In the genomic region with DNA sequence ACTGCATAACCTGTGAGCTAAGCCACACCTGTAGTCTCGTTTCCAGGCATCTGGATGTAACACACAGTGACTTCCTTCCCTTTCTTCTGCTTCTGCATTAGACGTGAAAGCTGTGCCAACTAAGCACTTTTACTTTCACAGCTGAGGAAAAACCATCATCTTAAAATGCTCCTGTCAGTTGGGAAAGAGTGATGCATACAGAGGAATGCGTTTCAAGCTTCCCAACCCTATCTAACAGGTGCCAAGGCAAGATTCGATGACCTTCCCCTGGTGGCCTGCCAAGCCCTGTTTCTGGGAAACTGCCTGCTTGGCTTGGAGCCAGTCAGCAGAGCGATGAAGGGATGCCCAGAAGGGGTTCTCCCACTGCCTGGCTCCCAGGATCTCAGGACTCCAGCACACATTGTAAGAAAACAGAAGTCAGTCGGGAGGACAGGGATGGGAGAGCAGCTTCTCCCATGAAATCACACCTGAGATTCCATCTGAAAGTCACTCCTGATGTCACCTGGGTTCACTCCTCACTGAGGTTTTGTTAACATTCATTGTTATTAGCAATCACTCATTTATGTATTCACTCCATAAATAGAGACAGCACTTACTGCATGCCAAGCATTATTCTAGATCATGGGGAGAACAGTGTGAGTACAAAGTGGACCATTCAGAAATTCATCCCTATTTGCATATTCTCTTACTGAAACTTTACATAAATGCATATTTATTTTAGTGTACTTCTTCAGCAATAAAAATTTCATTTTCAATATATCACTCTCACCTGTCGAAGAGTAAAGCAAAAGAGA, we compare ENCODE assay signal across 9 cellular contexts.
DNase-seq lines count a peak whose midpoint lies in the region; ATAC-seq and TF ChIP-seq lines count a peak whose summit lies in the region.
"Had no signal": no experiment of that assay in that cellular context is flagged by ENCODE, and none has a peak within 500 bp of the region (broad histone marks: within the 10 kb centered on the region; RNA-seq: fewer than 3 reads in every experiment).

No MANE protein-coding gene starts in this region.

- H3K9me3 ChIP-seq in IMR-90 (ENCODE audit: control insufficient read depth, insufficient read depth, low read length) (no peaks in the 10 kb centered on the region), right atrium auricular region (no peaks in the 10 kb centered on the region), skeletal muscle tissue (ENCODE audit: control insufficient read depth in 3 of 3, low read length in 3 of 3) (no peaks in the 10 kb centered on the region), colonic mucosa (no peaks in the 10 kb centered on the region)
- no peaks in the 10 kb centered on the region for H3K9me3 ChIP-seq in CD8-positive, alpha-beta memory T cell (ENCODE audit: low read length)

- CTCF ChIA-PET in IMR-90 (lab: Yijun Ruan, JAX) = interaction anchor here (1.4 kb wide), 1 partner anchor 9 kb away, joined by 4 read pairs; no protein-coding TSS in a partner anchor
- CTCF ChIA-PET in CD8-positive, alpha-beta memory T cell (lab: Charles Lee) = no interaction called here

- H3K4me2 ChIP-seq in IMR-90 (ENCODE audit: low read depth, low read length) = peak overlapping the region; percentile 57

- H3K9me3 Mint-ChIP-seq in CD8-positive, alpha-beta memory T cell = no peaks in the 10 kb centered on the region
- H3K9me3 Mint-ChIP-seq: T-helper 1 cell treated with Interleukin-12 subunit alpha and Interleukin-12 subunit beta and Interleukin-4 antibody, amounts not matched to agents 30 μg/mL and 1 μg/mL, for 36 hours had no signal

- dilution Hi-C loops in IMR-90 (cut with HindIII; ENCODE audit: low sequenced_read_pairs, unreplicated experiment) = no loop called here

- no peaks in the 10 kb centered on the region for H4K20me1 ChIP-seq in IMR-90 (ENCODE audit: insufficient read depth, low read length)

- H4K8ac ChIP-seq in IMR-90 (ENCODE audit: low read depth in 2 of 2, low read length in 2 of 2) = peak overlapping the region; percentile 20 to 61; a peak in 3 of 4 replicates

- H3K4ac ChIP-seq in IMR-90 (ENCODE audit: low read depth, low read length) = peak overlapping the region; percentile 51

- H2BK120ac ChIP-seq in IMR-90 (ENCODE audit: low read depth, low read length) = peak overlapping the region; percentile 71

- H3K79me1 ChIP-seq in IMR-90 (ENCODE audit: low read depth in 1 of 2, low read length in 2 of 2) = no peaks in the 10 kb centered on the region; a peak in 1 of 4 replicates

- in situ Hi-C loops in IMR-90 (cut with MboI; ENCODE audit: low sequenced_read_pairs) = no loop called here

- H3K23ac ChIP-seq in IMR-90 (ENCODE audit: low read depth, low read length) = peak overlapping the region; percentile 15

- H3K36me3 Mint-ChIP-seq in CD8-positive, alpha-beta memory T cell = no peaks in the 10 kb centered on the region

- intact Hi-C loops in IMR-90 (cut with micrococcal nuclease) = loop anchor here (2.0 kb wide), 1 partner anchor 65 kb away; no protein-coding TSS in a partner anchor
- intact Hi-C loops in colonic mucosa (cut with DNase I) = no loop called here

- peaks cover 7% of the 10 kb centered on the region for H3K9me1 ChIP-seq in IMR-90 (ENCODE audit: insufficient read depth, low read length)

- TF ChIP-seq RAD21 in IMR-90 (IDR thresholded peaks at IDR 0.05; ENCODE audit: low read length) = no peak

- peak overlapping the region; percentile 57; the same call in 2 of the 3 replicates for H2BK15ac ChIP-seq in IMR-90 (ENCODE audit: low read depth, low read length)

- no peak overlapping the region for H2AK9ac ChIP-seq in IMR-90 (replicated peaks; ENCODE audit: low read depth, low read length, poor library complexity)

- H2BK5ac ChIP-seq in IMR-90 (ENCODE audit: low read depth, low read length, poor library complexity, severe bottlenecking) = peak overlapping the region; percentile 53

- H3K4me3 Mint-ChIP-seq in CD8-positive, alpha-beta memory T cell = no peak overlapping the region
- H3K4me3 Mint-ChIP-seq: T-helper 1 cell treated with Interleukin-12 subunit alpha and Interleukin-12 subunit beta and Interleukin-4 antibody, amounts not matched to agents 30 μg/mL and 1 μg/mL, for 36 hours had no signal

- peaks cover 12% of the 10 kb centered on the region for H3K4me1 ChIP-seq in IMR-90 (ENCODE audit: control insufficient read depth, insufficient read depth, low read length)
- H3K4me1 ChIP-seq in right atrium auricular region = peaks cover 0 to 21% of the 10 kb centered on the region in 2 donors
- H3K4me1 ChIP-seq in skeletal muscle tissue (ENCODE audit: control insufficient read depth in 3 of 3, insufficient read depth in 3 of 3, low read length in 3 of 3) = peaks cover 20 to 22% (median 22%) of the 10 kb centered on the region in 3 donors
- H3K4me1 ChIP-seq in colonic mucosa = no peaks in the 10 kb centered on the region
- H3K4me1 ChIP-seq in CD8-positive, alpha-beta memory T cell (ENCODE audit: insufficient read depth, low read length) = no peaks in the 10 kb centered on the region

- H2AK5ac ChIP-seq in IMR-90 (ENCODE audit: low read depth, low read length) = peak overlapping the region; percentile 56; the same call in 1 of the 2 replicates

- H4K91ac ChIP-seq in IMR-90 (ENCODE audit: insufficient read depth, low read depth, low read length) = peak overlapping the region; percentile 61

- BruUV-seq in IMR-90 (replicated peaks; lab: Mats Ljungman, UMichigan) = no TSS peak

- no peak overlapping the region for H3K9ac ChIP-seq in IMR-90 (ENCODE audit: low read depth, low read length)
- H3K9ac ChIP-seq in skeletal muscle tissue (ENCODE audit: low read depth in 1 of 3, low read length in 3 of 3) = peak overlapping the region in 1 of 3 donors; percentile 17
- H3K9ac ChIP-seq in colonic mucosa (ENCODE audit: low read depth in 2 of 2, low read length in 2 of 2) = no peak overlapping the region

- DNase-seq in IMR-90 = peak; percentile 64
- DNase-seq in amygdala (lab: John Stamatoyannopoulos, UW) = peak in 48 of 56 donors; percentile 7 to 72 (median 36)
- no peak for DNase-seq in right atrium auricular region (ENCODE audit: low spot score)
- no peak for DNase-seq in colonic mucosa
- DNase-seq in CD8-positive, alpha-beta memory T cell = no peak
- no peak for DNase-seq in activated naive CD4-positive, alpha-beta T cell (lab: John Stamatoyannopoulos, UW)

- peak overlapping the region; percentile 5; the same call in 1 of the 2 replicates for H3K14ac ChIP-seq in IMR-90 (replicated peaks; ENCODE audit: low read depth, low read length)

- H4K5ac ChIP-seq in IMR-90 (ENCODE audit: low read depth, low read length) = no peak overlapping the region; the same call in 1 of the 2 replicates

- no peak for TF ChIP-seq POLR2A in IMR-90 (IDR thresholded peaks at IDR 0.05; ENCODE audit: low read depth, low read length)

- H3K56ac ChIP-seq in IMR-90 (ENCODE audit: extremely low read depth, insufficient read depth, low read length) = no peak overlapping the region

- H2BK20ac ChIP-seq in IMR-90 (ENCODE audit: low read depth, low read length) = peak overlapping the region; percentile 81

- no peak overlapping the region for H3K27ac Mint-ChIP-seq in CD8-positive, alpha-beta memory T cell
- H3K27ac Mint-ChIP-seq: T-helper 1 cell treated with Interleukin-12 subunit alpha and Interleukin-12 subunit beta and Interleukin-4 antibody, amounts not matched to agents 30 μg/mL and 1 μg/mL, for 36 hours had no signal

- H3K27ac ChIP-seq in IMR-90 (ENCODE audit: insufficient read depth, low read length) (no peak overlapping the region), right atrium auricular region (peak overlapping the region; percentile 7 to 74), skeletal muscle tissue (ENCODE audit: low read depth, low read length) (peak overlapping the region; percentile 80), colonic mucosa (no peak overlapping the region)
- H3K27ac ChIP-seq in CD8-positive, alpha-beta memory T cell (ENCODE audit: low read depth, low read length) = no peak overlapping the region

- H3K27me3 Mint-ChIP-seq in CD8-positive, alpha-beta memory T cell = peaks cover 10 to 41% of the 10 kb centered on the region in 2 donors

- no peak overlapping the region for H2AFZ ChIP-seq in IMR-90 (replicated peaks; ENCODE audit: low read length, poor library complexity)

- WGBS in IMR-90 (ENCODE audit: extremely low coverage in 2 of 2, insufficient read length in 1 of 2), 2 experiments = no CpG with 5 or more reads among the region's 7 CpGs

- peak overlapping the region; percentile 76; the same call in 1 of the 2 replicates for H3K18ac ChIP-seq in IMR-90 (ENCODE audit: low read depth, low read length)

- H3K36me3 ChIP-seq in IMR-90 (ENCODE audit: control insufficient read depth, insufficient read depth, low read length) = no peaks in the 10 kb centered on the region
- H3K36me3 ChIP-seq in right atrium auricular region = no peaks in the 10 kb centered on the region
- peaks cover 0 to 8% (median 0%) of the 10 kb centered on the region in 3 donors for H3K36me3 ChIP-seq in skeletal muscle tissue (ENCODE audit: control insufficient read depth in 3 of 3, insufficient read depth in 3 of 3, low read length in 3 of 3)
- no peaks in the 10 kb centered on the region for H3K36me3 ChIP-seq in colonic mucosa
- H3K36me3 ChIP-seq in CD8-positive, alpha-beta memory T cell (ENCODE audit: insufficient read depth, low read length) = no peaks in the 10 kb centered on the region

- peaks cover 0 to 4% (median 0%) of the 10 kb centered on the region in 3 donors for H3K4me1 Mint-ChIP-seq in CD8-positive, alpha-beta memory T cell

- no peak for ATAC-seq in IMR-90 (ENCODE audit: low read depth)
- no peak for ATAC-seq in esophagus mucosa

- H3K27me3 ChIP-seq in IMR-90 (ENCODE audit: control insufficient read depth, insufficient read depth, low read length) (no peaks in the 10 kb centered on the region), right atrium auricular region (no peaks in the 10 kb centered on the region), skeletal muscle tissue (ENCODE audit: control insufficient read depth in 3 of 3, insufficient read depth in 3 of 3, low read length in 3 of 3) (no peaks in the 10 kb centered on the region), colonic mucosa (no peaks in the 10 kb centered on the region)
- no peaks in the 10 kb centered on the region for H3K27me3 ChIP-seq in CD8-positive, alpha-beta memory T cell (ENCODE audit: insufficient read depth, low read length, poor library complexity, severe bottlenecking)

- H3K4me3 ChIP-seq in IMR-90 (ENCODE audit: insufficient read depth, low read depth, low read length) = no peak overlapping the region
- H3K4me3 ChIP-seq in right atrium auricular region = no peak overlapping the region
- H3K4me3 ChIP-seq in skeletal muscle tissue (ENCODE audit: low read length in 3 of 3) = peak overlapping the region in 1 of 3 donors; percentile 51
- no peak overlapping the region for H3K4me3 ChIP-seq in colonic mucosa
- no peak overlapping the region for H3K4me3 ChIP-seq in CD8-positive, alpha-beta memory T cell (ENCODE audit: low read length)

- POLR2A ChIA-PET in IMR-90 (lab: Charles Lee; ENCODE audit: unreplicated experiment) = no interaction called here
- POLR2A ChIA-PET in CD8-positive, alpha-beta memory T cell (lab: Charles Lee) = no interaction called here

- TF ChIP-seq CTCF in IMR-90 (conservative IDR thresholded peaks at IDR 0.05; ENCODE audit: low read depth, low read length) = no peak
- no peak for TF ChIP-seq CTCF in right atrium auricular region (IDR thresholded peaks at IDR 0.05)
- no peak for TF ChIP-seq CTCF in colonic mucosa (IDR thresholded peaks at IDR 0.05)

TF ChIP-seq in IMR-90, 13 proteins besides CTCF, POLR2A, EP300 and RAD21 (continues in another document):
- no peak for TF ChIP-seq MAZ (IDR thresholded peaks at IDR 0.05; ENCODE audit: borderline replicate concordance, low read depth, low read length)

Comparison
In these comparisons a context has a peak if more than half of its experiments do, and no peak if none do; other contexts are left out.
1. DNase-seq: peak in IMR-90 (single experiment) and amygdala (48 of 56); none in right atrium auricular region (single experiment), colonic mucosa (single experiment), CD8-positive, alpha-beta memory T cell (0 of 5) and activated naive CD4-positive, alpha-beta T cell (0 of 4).
2. H3K27ac ChIP-seq: peak in right atrium auricular region (2 of 2) and skeletal muscle tissue (single experiment); none in IMR-90 (single experiment), colonic mucosa (single experiment) and CD8-positive, alpha-beta memory T cell (single experiment).